Comparison of ENCODE assay signal across 1 cellular context in the genomic region with DNA sequence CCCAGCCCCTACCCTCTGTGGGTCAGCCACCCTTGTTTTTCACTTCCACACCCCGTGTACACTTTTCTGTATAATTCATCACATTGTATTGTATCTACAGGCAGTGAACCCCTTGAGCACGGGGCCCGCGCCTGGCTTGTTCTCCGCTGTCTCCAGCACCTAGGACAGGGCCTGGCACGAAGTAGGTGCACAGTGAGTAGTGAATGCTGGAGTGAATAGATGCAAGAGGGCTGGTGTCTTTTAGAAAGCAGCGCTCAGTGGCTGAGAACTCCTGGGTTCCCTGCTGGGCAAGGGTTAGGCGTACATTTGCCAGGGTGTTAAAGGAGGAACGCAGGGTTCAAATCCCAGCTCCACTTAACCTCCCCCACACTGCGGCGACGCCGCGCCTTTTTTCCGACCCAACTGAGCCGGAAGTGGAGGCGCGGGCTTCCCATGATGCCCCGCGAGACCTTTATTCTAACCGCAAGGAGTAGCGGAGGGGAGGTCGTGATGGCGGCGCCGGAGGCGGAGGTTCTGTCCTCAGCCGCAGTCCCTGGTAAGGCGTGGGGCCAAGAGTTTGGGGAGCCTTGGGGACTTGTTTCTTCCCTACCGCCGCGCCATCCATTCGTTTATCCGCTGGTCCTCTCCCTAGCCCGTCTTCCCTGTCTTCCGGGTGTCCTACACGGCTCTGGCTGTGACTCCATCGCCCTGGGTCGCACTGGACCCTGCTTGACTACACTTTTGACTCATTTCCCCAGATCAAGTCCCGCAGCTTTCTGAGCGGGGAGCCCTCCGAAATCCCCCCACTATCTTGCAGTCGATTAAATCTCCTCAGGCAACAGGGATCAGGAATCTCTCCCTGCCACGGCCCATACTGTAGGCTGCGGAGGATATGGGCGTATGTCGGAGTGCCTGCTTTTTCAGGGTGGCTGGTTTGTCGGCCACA.
TF ChIP-seq lines count a peak whose summit lies in the region.

A gene with protein sequence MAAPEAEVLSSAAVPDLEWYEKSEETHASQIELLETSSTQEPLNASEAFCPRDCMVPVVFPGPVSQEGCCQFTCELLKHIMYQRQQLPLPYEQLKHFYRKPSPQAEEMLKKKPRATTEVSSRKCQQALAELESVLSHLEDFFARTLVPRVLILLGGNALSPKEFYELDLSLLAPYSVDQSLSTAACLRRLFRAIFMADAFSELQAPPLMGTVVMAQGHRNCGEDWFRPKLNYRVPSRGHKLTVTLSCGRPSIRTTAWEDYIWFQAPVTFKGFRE (plus strand): TSS at position 454 of the 925 bp plus-strand sequence. CDS start 36 bp downstream, at position 490.

TF ChIP-seq in HepG2, 621 proteins besides CTCF, POLR2A, EP300 and RAD21 (continued from another document and continues in another):
- TF ChIP-seq PRPF4 (IDR thresholded peaks at IDR 0.05; ENCODE audit: low read depth, low read length, poor library complexity, severe bottlenecking): no peak
- TF ChIP-seq KLF9 (CRISPR knock-in tag; IDR thresholded peaks at IDR 0.05; ENCODE audit: low read depth): no peak; the same call in 1 of the 2 replicates
- peak; percentile 90 for TF ChIP-seq ZMYM4 (CRISPR knock-in tag; IDR thresholded peaks at IDR 0.05)
- TF ChIP-seq ZNF274 (CRISPR knock-in tag; IDR thresholded peaks at IDR 0.05): peak; percentile 92
- TF ChIP-seq, protein P1, sequence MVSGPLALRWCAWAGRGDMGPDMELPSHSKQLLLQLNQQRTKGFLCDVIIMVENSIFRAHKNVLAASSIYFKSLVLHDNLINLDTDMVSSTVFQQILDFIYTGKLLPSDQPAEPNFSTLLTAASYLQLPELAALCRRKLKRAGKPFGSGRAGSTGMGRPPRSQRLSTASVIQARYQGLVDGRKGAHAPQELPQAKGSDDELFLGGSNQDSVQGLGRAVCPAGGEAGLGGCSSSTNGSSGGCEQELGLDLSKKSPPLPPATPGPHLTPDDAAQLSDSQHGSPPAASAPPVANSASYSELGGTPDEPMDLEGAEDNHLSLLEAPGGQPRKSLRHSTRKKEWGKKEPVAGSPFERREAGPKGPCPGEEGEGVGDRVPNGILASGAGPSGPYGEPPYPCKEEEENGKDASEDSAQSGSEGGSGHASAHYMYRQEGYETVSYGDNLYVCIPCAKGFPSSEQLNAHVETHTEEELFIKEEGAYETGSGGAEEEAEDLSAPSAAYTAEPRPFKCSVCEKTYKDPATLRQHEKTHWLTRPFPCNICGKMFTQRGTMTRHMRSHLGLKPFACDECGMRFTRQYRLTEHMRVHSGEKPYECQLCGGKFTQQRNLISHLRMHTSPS (CRISPR knock-in tag; IDR thresholded peaks at IDR 0.05; ENCODE audit: low read depth): 0 out of 2 replicates have a peak, but pooled peaks have one; percentile 18
- peak; percentile 91 for TF ChIP-seq FOXK1 (CRISPR knock-in tag; IDR thresholded peaks at IDR 0.05; ENCODE audit: borderline replicate concordance, low read depth)
- peak; percentile 95; the same call in 1 of the 2 replicates for TF ChIP-seq KDM2A (CRISPR knock-in tag; IDR thresholded peaks at IDR 0.05; ENCODE audit: borderline replicate concordance, low read depth)
- TF ChIP-seq ZNF510 (CRISPR knock-in tag; IDR thresholded peaks at IDR 0.05; ENCODE audit: low read depth): peak; percentile 78; the same call in 1 of the 2 replicates
- TF ChIP-seq ISX (CRISPR knock-in tag; conservative IDR thresholded peaks at IDR 0.05): no peak
- no peak for TF ChIP-seq TBP (CRISPR knock-in tag; IDR thresholded peaks at IDR 0.05)
- TF ChIP-seq, protein P2, sequence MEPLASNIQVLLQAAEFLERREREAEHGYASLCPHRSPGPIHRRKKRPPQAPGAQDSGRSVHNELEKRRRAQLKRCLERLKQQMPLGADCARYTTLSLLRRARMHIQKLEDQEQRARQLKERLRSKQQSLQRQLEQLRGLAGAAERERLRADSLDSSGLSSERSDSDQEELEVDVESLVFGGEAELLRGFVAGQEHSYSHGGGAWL (CRISPR knock-in tag; IDR thresholded peaks at IDR 0.05): peak; percentile 81
- TF ChIP-seq ZNF543 (CRISPR knock-in tag; IDR thresholded peaks at IDR 0.05): peak; percentile 35; the same call in 1 of the 2 replicates
- no peak for TF ChIP-seq RAD51 (IDR thresholded peaks at IDR 0.05; ENCODE audit: borderline replicate concordance)
- TF ChIP-seq ZNF556 (CRISPR knock-in tag; IDR thresholded peaks at IDR 0.05; ENCODE audit: borderline replicate concordance): peak; percentile 81; the same call in 1 of the 2 replicates
- peak; percentile 94 for TF ChIP-seq ZNF350 (CRISPR knock-in tag; IDR thresholded peaks at IDR 0.05; ENCODE audit: borderline replicate concordance, low read depth)
- peak; percentile 31; the same call in 1 of the 2 replicates for TF ChIP-seq ZNF777 (CRISPR knock-in tag; IDR thresholded peaks at IDR 0.05)
- TF ChIP-seq MAFF (IDR thresholded peaks at IDR 0.05; ENCODE audit: low read depth, low read length): no peak
- 0 out of 2 replicates have a peak, but pooled peaks have one; percentile 28 for TF ChIP-seq ZNF24 (IDR thresholded peaks at IDR 0.05)
- TF ChIP-seq, protein P3, sequence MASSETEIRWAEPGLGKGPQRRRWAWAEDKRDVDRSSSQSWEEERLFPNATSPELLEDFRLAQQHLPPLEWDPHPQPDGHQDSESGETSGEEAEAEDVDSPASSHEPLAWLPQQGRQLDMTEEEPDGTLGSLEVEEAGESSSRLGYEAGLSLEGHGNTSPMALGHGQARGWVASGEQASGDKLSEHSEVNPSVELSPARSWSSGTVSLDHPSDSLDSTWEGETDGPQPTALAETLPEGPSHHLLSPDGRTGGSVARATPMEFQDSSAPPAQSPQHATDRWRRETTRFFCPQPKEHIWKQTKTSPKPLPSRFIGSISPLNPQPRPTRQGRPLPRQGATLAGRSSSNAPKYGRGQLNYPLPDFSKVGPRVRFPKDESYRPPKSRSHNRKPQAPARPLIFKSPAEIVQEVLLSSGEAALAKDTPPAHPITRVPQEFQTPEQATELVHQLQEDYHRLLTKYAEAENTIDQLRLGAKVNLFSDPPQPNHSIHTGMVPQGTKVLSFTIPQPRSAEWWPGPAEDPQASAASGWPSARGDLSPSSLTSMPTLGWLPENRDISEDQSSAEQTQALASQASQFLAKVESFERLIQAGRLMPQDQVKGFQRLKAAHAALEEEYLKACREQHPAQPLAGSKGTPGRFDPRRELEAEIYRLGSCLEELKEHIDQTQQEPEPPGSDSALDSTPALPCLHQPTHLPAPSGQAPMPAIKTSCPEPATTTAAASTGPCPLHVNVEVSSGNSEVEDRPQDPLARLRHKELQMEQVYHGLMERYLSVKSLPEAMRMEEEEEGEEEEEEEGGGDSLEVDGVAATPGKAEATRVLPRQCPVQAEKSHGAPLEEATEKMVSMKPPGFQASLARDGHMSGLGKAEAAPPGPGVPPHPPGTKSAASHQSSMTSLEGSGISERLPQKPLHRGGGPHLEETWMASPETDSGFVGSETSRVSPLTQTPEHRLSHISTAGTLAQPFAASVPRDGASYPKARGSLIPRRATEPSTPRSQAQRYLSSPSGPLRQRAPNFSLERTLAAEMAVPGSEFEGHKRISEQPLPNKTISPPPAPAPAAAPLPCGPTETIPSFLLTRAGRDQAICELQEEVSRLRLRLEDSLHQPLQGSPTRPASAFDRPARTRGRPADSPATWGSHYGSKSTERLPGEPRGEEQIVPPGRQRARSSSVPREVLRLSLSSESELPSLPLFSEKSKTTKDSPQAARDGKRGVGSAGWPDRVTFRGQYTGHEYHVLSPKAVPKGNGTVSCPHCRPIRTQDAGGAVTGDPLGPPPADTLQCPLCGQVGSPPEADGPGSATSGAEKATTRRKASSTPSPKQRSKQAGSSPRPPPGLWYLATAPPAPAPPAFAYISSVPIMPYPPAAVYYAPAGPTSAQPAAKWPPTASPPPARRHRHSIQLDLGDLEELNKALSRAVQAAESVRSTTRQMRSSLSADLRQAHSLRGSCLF (CRISPR knock-in tag; IDR thresholded peaks at IDR 0.05; ENCODE audit: borderline replicate concordance): no peak
- TF ChIP-seq, protein P4, sequence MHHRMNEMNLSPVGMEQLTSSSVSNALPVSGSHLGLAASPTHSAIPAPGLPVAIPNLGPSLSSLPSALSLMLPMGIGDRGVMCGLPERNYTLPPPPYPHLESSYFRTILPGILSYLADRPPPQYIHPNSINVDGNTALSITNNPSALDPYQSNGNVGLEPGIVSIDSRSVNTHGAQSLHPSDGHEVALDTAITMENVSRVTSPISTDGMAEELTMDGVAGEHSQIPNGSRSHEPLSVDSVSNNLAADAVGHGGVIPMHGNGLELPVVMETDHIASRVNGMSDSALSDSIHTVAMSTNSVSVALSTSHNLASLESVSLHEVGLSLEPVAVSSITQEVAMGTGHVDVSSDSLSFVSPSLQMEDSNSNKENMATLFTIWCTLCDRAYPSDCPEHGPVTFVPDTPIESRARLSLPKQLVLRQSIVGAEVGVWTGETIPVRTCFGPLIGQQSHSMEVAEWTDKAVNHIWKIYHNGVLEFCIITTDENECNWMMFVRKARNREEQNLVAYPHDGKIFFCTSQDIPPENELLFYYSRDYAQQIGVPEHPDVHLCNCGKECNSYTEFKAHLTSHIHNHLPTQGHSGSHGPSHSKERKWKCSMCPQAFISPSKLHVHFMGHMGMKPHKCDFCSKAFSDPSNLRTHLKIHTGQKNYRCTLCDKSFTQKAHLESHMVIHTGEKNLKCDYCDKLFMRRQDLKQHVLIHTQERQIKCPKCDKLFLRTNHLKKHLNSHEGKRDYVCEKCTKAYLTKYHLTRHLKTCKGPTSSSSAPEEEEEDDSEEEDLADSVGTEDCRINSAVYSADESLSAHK (CRISPR knock-in tag; IDR thresholded peaks at IDR 0.05; ENCODE audit: borderline replicate concordance): no peak
- no peak for TF ChIP-seq MTF2 (CRISPR knock-in tag; IDR thresholded peaks at IDR 0.05; ENCODE audit: borderline replicate concordance)
- no peak for TF ChIP-seq ZNF354B (CRISPR knock-in tag; IDR thresholded peaks at IDR 0.05)
- TF ChIP-seq ZFP1 (CRISPR knock-in tag; IDR thresholded peaks at IDR 0.05): peak; percentile 62; the same call in 1 of the 2 replicates
- TF ChIP-seq SALL1 (CRISPR knock-in tag; IDR thresholded peaks at IDR 0.05): peak; percentile 95
- TF ChIP-seq CC2D1A (CRISPR knock-in tag; IDR thresholded peaks at IDR 0.05): no peak
- TF ChIP-seq, protein P5, sequence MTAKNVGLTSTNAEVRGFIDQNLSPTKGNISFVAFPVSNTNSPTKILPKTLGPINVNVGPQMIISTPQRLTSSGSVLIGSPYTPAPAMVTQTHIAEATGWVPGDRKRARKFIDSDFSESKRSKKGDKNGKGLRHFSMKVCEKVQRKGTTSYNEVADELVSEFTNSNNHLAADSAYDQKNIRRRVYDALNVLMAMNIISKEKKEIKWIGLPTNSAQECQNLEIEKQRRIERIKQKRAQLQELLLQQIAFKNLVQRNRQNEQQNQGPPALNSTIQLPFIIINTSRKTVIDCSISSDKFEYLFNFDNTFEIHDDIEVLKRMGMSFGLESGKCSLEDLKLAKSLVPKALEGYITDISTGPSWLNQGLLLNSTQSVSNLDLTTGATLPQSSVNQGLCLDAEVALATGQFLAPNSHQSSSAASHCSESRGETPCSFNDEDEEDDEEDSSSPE (CRISPR knock-in tag; IDR thresholded peaks at IDR 0.05): peak; percentile 94
- no peak for TF ChIP-seq NPAS2 (CRISPR knock-in tag; IDR thresholded peaks at IDR 0.05; ENCODE audit: borderline replicate concordance)
- TF ChIP-seq, protein P6, sequence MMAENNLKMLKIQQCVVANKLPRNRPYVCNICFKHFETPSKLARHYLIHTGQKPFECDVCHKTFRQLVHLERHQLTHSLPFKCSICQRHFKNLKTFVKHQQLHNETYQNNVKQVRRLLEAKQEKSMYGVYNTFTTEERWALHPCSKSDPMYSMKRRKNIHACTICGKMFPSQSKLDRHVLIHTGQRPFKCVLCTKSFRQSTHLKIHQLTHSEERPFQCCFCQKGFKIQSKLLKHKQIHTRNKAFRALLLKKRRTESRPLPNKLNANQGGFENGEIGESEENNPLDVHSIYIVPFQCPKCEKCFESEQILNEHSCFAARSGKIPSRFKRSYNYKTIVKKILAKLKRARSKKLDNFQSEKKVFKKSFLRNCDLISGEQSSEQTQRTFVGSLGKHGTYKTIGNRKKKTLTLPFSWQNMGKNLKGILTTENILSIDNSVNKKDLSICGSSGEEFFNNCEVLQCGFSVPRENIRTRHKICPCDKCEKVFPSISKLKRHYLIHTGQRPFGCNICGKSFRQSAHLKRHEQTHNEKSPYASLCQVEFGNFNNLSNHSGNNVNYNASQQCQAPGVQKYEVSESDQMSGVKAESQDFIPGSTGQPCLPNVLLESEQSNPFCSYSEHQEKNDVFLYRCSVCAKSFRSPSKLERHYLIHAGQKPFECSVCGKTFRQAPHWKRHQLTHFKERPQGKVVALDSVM (CRISPR knock-in tag; IDR thresholded peaks at IDR 0.05): peak; percentile 86
- TF ChIP-seq ZNF790 (CRISPR knock-in tag; IDR thresholded peaks at IDR 0.05; ENCODE audit: borderline replicate concordance): peak; percentile 75
- TF ChIP-seq ZNF780A (CRISPR knock-in tag; IDR thresholded peaks at IDR 0.05): peak; percentile 61; the same call in 1 of the 2 replicates
- TF ChIP-seq, protein P7, sequence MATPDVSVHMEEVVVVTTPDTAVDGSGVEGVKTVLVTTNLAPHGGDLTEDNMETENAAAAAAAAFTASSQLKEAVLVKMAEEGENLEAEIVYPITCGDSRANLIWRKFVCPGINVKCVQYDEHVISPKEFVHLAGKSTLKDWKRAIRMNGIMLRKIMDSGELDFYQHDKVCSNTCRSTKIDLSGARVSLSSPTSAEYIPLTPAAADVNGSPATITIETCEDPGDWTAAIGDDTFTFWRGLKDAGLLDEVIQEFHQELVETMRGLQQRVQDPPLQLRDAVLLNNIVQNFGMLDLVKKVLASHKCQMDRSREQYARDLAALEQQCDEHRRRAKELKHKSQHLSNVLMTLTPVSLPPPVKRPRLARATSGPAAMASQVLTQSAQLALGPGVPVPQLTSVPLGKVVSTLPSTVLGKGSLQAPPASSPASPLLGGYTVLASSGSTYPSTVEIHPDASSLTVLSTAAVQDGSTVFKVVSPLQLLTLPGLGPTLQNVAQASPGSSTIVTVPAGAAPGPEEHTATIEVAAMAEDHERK (CRISPR knock-in tag; IDR thresholded peaks at IDR 0.05; ENCODE audit: low read depth): peak; percentile 59; the same call in 1 of the 2 replicates
- TF ChIP-seq ZNF598 (CRISPR knock-in tag; IDR thresholded peaks at IDR 0.05; ENCODE audit: borderline replicate concordance): peak; percentile 91
- peak; percentile 77 for TF ChIP-seq ZKSCAN1 (IDR thresholded peaks at IDR 0.05; ENCODE audit: low read length)
- TF ChIP-seq ZNF652 (CRISPR knock-in tag; IDR thresholded peaks at IDR 0.05; ENCODE audit: borderline replicate concordance, low read depth): peak; percentile 23; the same call in 1 of the 2 replicates
- 0 out of 2 replicates have a peak, but pooled peaks have one; percentile 11 for TF ChIP-seq NFATC3 (CRISPR knock-in tag; IDR thresholded peaks at IDR 0.05)
- peak; percentile 87; the same call in 1 of the 2 replicates for TF ChIP-seq ZNF878 (CRISPR knock-in tag; IDR thresholded peaks at IDR 0.05)
- peak; percentile 67; the same call in 1 of the 2 replicates for TF ChIP-seq HNF4A (CRISPR knock-in tag; IDR thresholded peaks at IDR 0.05)
- TF ChIP-seq, protein P8, sequence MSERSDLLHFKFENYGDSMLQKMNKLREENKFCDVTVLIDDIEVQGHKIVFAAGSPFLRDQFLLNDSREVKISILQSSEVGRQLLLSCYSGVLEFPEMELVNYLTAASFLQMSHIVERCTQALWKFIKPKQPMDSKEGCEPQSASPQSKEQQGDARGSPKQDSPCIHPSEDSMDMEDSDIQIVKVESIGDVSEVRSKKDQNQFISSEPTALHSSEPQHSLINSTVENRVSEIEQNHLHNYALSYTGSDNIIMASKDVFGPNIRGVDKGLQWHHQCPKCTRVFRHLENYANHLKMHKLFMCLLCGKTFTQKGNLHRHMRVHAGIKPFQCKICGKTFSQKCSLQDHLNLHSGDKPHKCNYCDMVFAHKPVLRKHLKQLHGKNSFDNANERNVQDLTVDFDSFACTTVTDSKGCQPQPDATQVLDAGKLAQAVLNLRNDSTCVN (CRISPR knock-in tag; IDR thresholded peaks at IDR 0.05; ENCODE audit: borderline replicate concordance): peak; percentile 69; the same call in 1 of the 2 replicates
- no peak for TF ChIP-seq ATF7 (IDR thresholded peaks at IDR 0.05)
- TF ChIP-seq ATF7 (CRISPR knock-in tag; IDR thresholded peaks at IDR 0.05): peak; percentile 47; the same call in 1 of the 2 replicates
